Comparison of ENCODE assay signal across 11 cellular contexts in genomic region chr2:73910873-73911547, GRCh38. TPM values are rescaled to one million over a fixed set of nuclear protein-coding genes. Genes with fewer than 3 reads are reported as not detected.
"Had no signal": no experiment of that assay in that cellular context is flagged by ENCODE, and none has a peak within 500 bp of the region (broad histone marks: within the 10 kb centered on the region; RNA-seq: fewer than 3 reads in every experiment).

No MANE protein-coding gene starts in this region.

- H3K4me3 ChIP-seq: GM23248, HAP-1 had no signal

- ATAC-seq: HCT116, HepG2 had no signal

- H3K27ac ChIP-seq: GM23248, HL-60 had no signal

- H3K27ac Mint-ChIP-seq: HFFc6, IgD-negative memory B cell had no signal

- H3K9me3 ChIP-seq: HAP-1 had no signal

- H3K9me3 Mint-ChIP-seq: HFFc6, IgD-negative memory B cell had no signal

- H3K36me3 Mint-ChIP-seq: IgD-negative memory B cell had no signal

- H3K27me3 Mint-ChIP-seq: IgD-negative memory B cell had no signal

- H3K36me3 ChIP-seq: HAP-1 had no signal

- H3K9ac ChIP-seq: GM23248 had no signal

- H3K4me3 Mint-ChIP-seq: HFFc6, IgD-negative memory B cell had no signal

- H3K4me1 ChIP-seq: HAP-1 had no signal

- DNase-seq: GM23248, GOT3, H7, HFFc6 had no signal

RNA-seq across cellular contexts. Expression of gene ACTG2, which starts 18.2 kb away (rescaled TPM):
- total RNA-seq: GM23248, H4, HT1080 had no signal
- polyA plus RNA-seq: GM23248, HepG2, IgD-negative memory B cell had no signal
